In genomic region chr12:4322789-4323188, GRCh38 we compare ENCODE assay signal across 1 cellular context.
A peak's percentile ranks its signal among the peaks of the same experiment; 100 is the strongest.
TF ChIP-seq lines count a peak whose summit lies in the region.

No MANE protein-coding gene starts in this region.

TF ChIP-seq in GM12878, 131 proteins besides CTCF, POLR2A, EP300 and RAD21:
- peak; percentile 54 for TF ChIP-seq TAF1 (IDR thresholded peaks at IDR 0.05; ENCODE audit: borderline replicate concordance, low read depth, low read length)
- no peak for TF ChIP-seq ZNF207 (IDR thresholded peaks at IDR 0.05; ENCODE audit: borderline replicate concordance)
- TF ChIP-seq NKRF (conservative IDR thresholded peaks at IDR 0.05), result 0 out of 2 replicates have a peak, but pooled peaks have one; percentile 9
TF ChIP-seq in GM12878: peak in this region for 2.
